3 cellular contexts compared by ENCODE assay signal in genomic region chr15:74253276-74253921, GRCh38.
TF ChIP-seq lines count a peak whose summit lies in the region.

No MANE protein-coding gene starts in this region.

TF ChIP-seq in GM23338, 12 proteins besides CTCF, POLR2A, EP300 and RAD21 (continued from another document and continues in another):
- no peak for TF ChIP-seq ZNF462 (CRISPR knock-in tag; IDR thresholded peaks at IDR 0.05)

TF ChIP-seq in neural cell, 6 proteins besides CTCF, POLR2A, EP300 and RAD21 (continued from another document):
- TF ChIP-seq MXI1 (conservative IDR thresholded peaks at IDR 0.05; ENCODE audit: poor library complexity, severe bottlenecking) = no peak
- TF ChIP-seq, protein P1, sequence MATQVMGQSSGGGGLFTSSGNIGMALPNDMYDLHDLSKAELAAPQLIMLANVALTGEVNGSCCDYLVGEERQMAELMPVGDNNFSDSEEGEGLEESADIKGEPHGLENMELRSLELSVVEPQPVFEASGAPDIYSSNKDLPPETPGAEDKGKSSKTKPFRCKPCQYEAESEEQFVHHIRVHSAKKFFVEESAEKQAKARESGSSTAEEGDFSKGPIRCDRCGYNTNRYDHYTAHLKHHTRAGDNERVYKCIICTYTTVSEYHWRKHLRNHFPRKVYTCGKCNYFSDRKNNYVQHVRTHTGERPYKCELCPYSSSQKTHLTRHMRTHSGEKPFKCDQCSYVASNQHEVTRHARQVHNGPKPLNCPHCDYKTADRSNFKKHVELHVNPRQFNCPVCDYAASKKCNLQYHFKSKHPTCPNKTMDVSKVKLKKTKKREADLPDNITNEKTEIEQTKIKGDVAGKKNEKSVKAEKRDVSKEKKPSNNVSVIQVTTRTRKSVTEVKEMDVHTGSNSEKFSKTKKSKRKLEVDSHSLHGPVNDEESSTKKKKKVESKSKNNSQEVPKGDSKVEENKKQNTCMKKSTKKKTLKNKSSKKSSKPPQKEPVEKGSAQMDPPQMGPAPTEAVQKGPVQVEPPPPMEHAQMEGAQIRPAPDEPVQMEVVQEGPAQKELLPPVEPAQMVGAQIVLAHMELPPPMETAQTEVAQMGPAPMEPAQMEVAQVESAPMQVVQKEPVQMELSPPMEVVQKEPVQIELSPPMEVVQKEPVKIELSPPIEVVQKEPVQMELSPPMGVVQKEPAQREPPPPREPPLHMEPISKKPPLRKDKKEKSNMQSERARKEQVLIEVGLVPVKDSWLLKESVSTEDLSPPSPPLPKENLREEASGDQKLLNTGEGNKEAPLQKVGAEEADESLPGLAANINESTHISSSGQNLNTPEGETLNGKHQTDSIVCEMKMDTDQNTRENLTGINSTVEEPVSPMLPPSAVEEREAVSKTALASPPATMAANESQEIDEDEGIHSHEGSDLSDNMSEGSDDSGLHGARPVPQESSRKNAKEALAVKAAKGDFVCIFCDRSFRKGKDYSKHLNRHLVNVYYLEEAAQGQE (IDR thresholded peaks at IDR 0.05; ENCODE audit: borderline replicate concordance) = no peak

TF ChIP-seq in SK-N-SH, 30 proteins besides CTCF, POLR2A, EP300 and RAD21 (continued from another document):
- TF ChIP-seq USF1 (IDR thresholded peaks at IDR 0.05; ENCODE audit: borderline replicate concordance, low read depth) (no peak), MXI1 (IDR thresholded peaks at IDR 0.05; ENCODE audit: low read depth, low read length) (no peak), RXRA (IDR thresholded peaks at IDR 0.05; ENCODE audit: borderline replicate concordance, low read depth) (no peak), EZH2phosphoT487 (IDR thresholded peaks at IDR 0.05; ENCODE audit: borderline replicate concordance, low read depth) (no peak), GABPA (IDR thresholded peaks at IDR 0.05; ENCODE audit: low read depth) (no peak), GATA2 (CRISPR knock-in tag; IDR thresholded peaks at IDR 0.05) (no peak)
TF ChIP-seq in SK-N-SH: peak in this region for 0.
